ENCODE assay signal across 13 cellular contexts in genomic region chr10:61836233-61836887, GRCh38.
DNase-seq lines count a peak whose midpoint lies in the region; ATAC-seq and TF ChIP-seq lines count a peak whose summit lies in the region.
"Had no signal": no experiment of that assay in that cellular context is flagged by ENCODE, and none has a peak within 500 bp of the region (broad histone marks: within the 10 kb centered on the region; RNA-seq: fewer than 3 reads in every experiment).

No MANE protein-coding gene starts in this region.

- no peaks in the 10 kb centered on the region for H3K79me2 ChIP-seq in ACC112 (ENCODE audit: control insufficient read depth, insufficient read depth, low read length, unreplicated experiment)

- H3K4me1 ChIP-seq in ACC112 (ENCODE audit: control insufficient read depth, insufficient read depth, low read length, unreplicated experiment) (peaks cover 37% of the 10 kb centered on the region), colonic mucosa (no peaks in the 10 kb centered on the region)
- H3K4me1 ChIP-seq: BLaER1 treated with 17β-estradiol and CSF1 and Interleukin-3, amounts not matched to agents 10 nM and 100 nM had no signal

- peak overlapping the region; percentile 87 for H3K27ac ChIP-seq in ACC112 (ENCODE audit: low read depth, low read length)
- H3K27ac ChIP-seq in colonic mucosa, result peak overlapping the region; percentile 50
- H3K27ac ChIP-seq: BLaER1 treated with 17β-estradiol and CSF1 and Interleukin-3, amounts not matched to agents 10 nM and 100 nM had no signal

- H3K27me3 ChIP-seq in ACC112 (ENCODE audit: insufficient read depth, low read length) (no peaks in the 10 kb centered on the region), colonic mucosa (no peaks in the 10 kb centered on the region)
- H3K27me3 ChIP-seq: BLaER1 treated with 17β-estradiol and CSF1 and Interleukin-3, amounts not matched to agents 10 nM and 100 nM had no signal

- peak overlapping the region in 1 of 2 donors; percentile 9 for H3K9ac ChIP-seq in colonic mucosa (ENCODE audit: low read depth in 2 of 2, low read length in 2 of 2)

- no peaks in the 10 kb centered on the region for H3K27me3 Mint-ChIP-seq in nephron (ENCODE audit: low read depth)
- H3K27me3 Mint-ChIP-seq in activated naive CD4-positive, alpha-beta T cell treated with anti-CD3 and anti-CD28 coated beads, Interleukin-2, amount 10 ng/mL, durations not matched to agents 7 days and 5 days, result no peaks in the 10 kb centered on the region
- H3K27me3 Mint-ChIP-seq: activated CD8-positive, alpha-beta memory T cell treated with anti-CD3 and anti-CD28 coated beads, Interleukin-2, amount 10 ng/mL, durations not matched to agents 7 days and 5 days had no signal

- ATAC-seq in GM21515 (IDR thresholded peaks at IDR 0.05; ENCODE audit: unreplicated experiment), result no peak

- peaks cover 2% of the 10 kb centered on the region for H3K9me3 Mint-ChIP-seq in nephron
- H3K9me3 Mint-ChIP-seq in activated naive CD4-positive, alpha-beta T cell treated with anti-CD3 and anti-CD28 coated beads, Interleukin-2, amount 10 ng/mL, durations not matched to agents 7 days and 5 days, result no peaks in the 10 kb centered on the region

- peak overlapping the region; percentile 61 for H3K4me3 ChIP-seq in ACC112 (ENCODE audit: low read depth, low read length)
- no peak overlapping the region for H3K4me3 ChIP-seq in colonic mucosa
- H3K4me3 ChIP-seq: BLaER1 treated with 17β-estradiol and CSF1 and Interleukin-3, amounts not matched to agents 10 nM and 100 nM had no signal

- H3K36me3 ChIP-seq in ACC112 (ENCODE audit: insufficient read depth, low read length), result no peaks in the 10 kb centered on the region
- no peaks in the 10 kb centered on the region for H3K36me3 ChIP-seq in colonic mucosa
- H3K36me3 ChIP-seq: BLaER1 treated with 17β-estradiol and CSF1 and Interleukin-3, amounts not matched to agents 10 nM and 100 nM had no signal

- peak overlapping the region; percentile 78 to 95 (median 85) for H3K27ac Mint-ChIP-seq in nephron
- no peak overlapping the region for H3K27ac Mint-ChIP-seq in activated naive CD4-positive, alpha-beta T cell treated with anti-CD3 and anti-CD28 coated beads, Interleukin-2, amount 10 ng/mL, durations not matched to agents 7 days and 5 days

- intact Hi-C loops in colonic mucosa (cut with DNase I), result loop anchor here (5.0 kb wide), 1 partner anchor 84 kb away; no protein-coding TSS in a partner anchor

- TF ChIP-seq CTCF in colonic mucosa (IDR thresholded peaks at IDR 0.05) (no peak), nephron (IDR thresholded peaks at IDR 0.05; ENCODE audit: unreplicated experiment in 3 of 3) (no peak)

- H3K4me1 Mint-ChIP-seq in nephron, result peaks cover 41% of the 10 kb centered on the region
- peaks cover 10% of the 10 kb centered on the region for H3K4me1 Mint-ChIP-seq in activated naive CD4-positive, alpha-beta T cell treated with anti-CD3 and anti-CD28 coated beads, Interleukin-2, amount 10 ng/mL, durations not matched to agents 7 days and 5 days

- DNase-seq in NCI-H526 (lab: John Stamatoyannopoulos, UW) (peak; percentile 50 to 55), colonic mucosa (no peak), NCI-H1694 treated with DMSO at 0.1 percent for 48 hours (lab: John Stamatoyannopoulos, UW) (no peak), UCSD-AML1 (lab: John Stamatoyannopoulos, UW; ENCODE audit: unreplicated experiment) (no peak)
- DNase-seq in activated naive CD4-positive, alpha-beta T cell treated with anti-CD3 and anti-CD28 coated beads, Interleukin-2, amount 10 ng/mL, durations not matched to agents 7 days and 5 days, result no peak
- DNase-seq: activated CD8-positive, alpha-beta memory T cell treated with anti-CD3 and anti-CD28 coated beads, Interleukin-2, amount 10 ng/mL, durations not matched to agents 7 days and 5 days; islet precursor cell; KBM-7; stimulated activated CD4-positive, alpha-beta T cell treated with anti-CD3 and anti-CD28 coated beads, Interleukin-2, amount 100 ng/mL, for 24 hours had no signal

- H2AFZ ChIP-seq in ACC112 (ENCODE audit: low read length, unreplicated experiment), result peak overlapping the region; percentile 81

- no peaks in the 10 kb centered on the region for H3K9me3 ChIP-seq in colonic mucosa

- H3K36me3 Mint-ChIP-seq in nephron (ENCODE audit: low read depth), result no peaks in the 10 kb centered on the region
- no peaks in the 10 kb centered on the region for H3K36me3 Mint-ChIP-seq in activated naive CD4-positive, alpha-beta T cell treated with anti-CD3 and anti-CD28 coated beads, Interleukin-2, amount 10 ng/mL, durations not matched to agents 7 days and 5 days
- H3K36me3 Mint-ChIP-seq: activated CD8-positive, alpha-beta memory T cell treated with anti-CD3 and anti-CD28 coated beads, Interleukin-2, amount 10 ng/mL, durations not matched to agents 7 days and 5 days had no signal

- CTCF ChIA-PET in activated naive CD4-positive, alpha-beta T cell treated with anti-CD3 and anti-CD28 coated beads, Interleukin-2, amount 10 ng/mL, durations not matched to agents 7 days and 5 days (lab: Charles Lee), result interaction anchor here (1.4 to 5.1 kb wide), 3 partner anchors 85 to 103 kb away, joined by 3 to 62 read pairs (median 4); no protein-coding TSS in a partner anchor

- peak overlapping the region; percentile 3 to 41 (median 7) for H3K4me3 Mint-ChIP-seq in nephron
- H3K4me3 Mint-ChIP-seq in activated naive CD4-positive, alpha-beta T cell treated with anti-CD3 and anti-CD28 coated beads, Interleukin-2, amount 10 ng/mL, durations not matched to agents 7 days and 5 days, result no peak overlapping the region
- H3K4me3 Mint-ChIP-seq: activated CD8-positive, alpha-beta memory T cell treated with anti-CD3 and anti-CD28 coated beads, Interleukin-2, amount 10 ng/mL, durations not matched to agents 7 days and 5 days had no signal

Comparison
In these comparisons a context has a peak if more than half of its experiments do, and no peak if none do; other contexts are left out.
1. DNase-seq: peak in NCI-H526 (2 of 2); none in colonic mucosa (single experiment), activated naive CD4-positive, alpha-beta T cell treated with anti-CD3 and anti-CD28 coated beads, Interleukin-2, amount 10 ng/mL, durations not matched to agents 7 days and 5 days (single experiment), NCI-H1694 treated with DMSO at 0.1 percent for 48 hours (single experiment) and UCSD-AML1 (single experiment).